ENCODE assay signal across 24 cellular contexts in genomic region chr21:43280949-43281633, GRCh38.
A peak's percentile ranks its signal among the peaks of the same experiment; 100 is the strongest.
DNase-seq lines count a peak whose midpoint lies in the region; ATAC-seq and TF ChIP-seq lines count a peak whose summit lies in the region.
"Had no signal": no experiment of that assay in that cellular context is flagged by ENCODE, and none has a peak within 500 bp of the region (broad histone marks: within the 10 kb centered on the region; RNA-seq: fewer than 3 reads in every experiment).

No MANE protein-coding gene starts in this region.

- H3K27me3 ChIP-seq in right cardiac atrium (ENCODE audit: control insufficient read depth, insufficient read depth) (no peaks in the 10 kb centered on the region), colonic mucosa (no peaks in the 10 kb centered on the region)
- H3K27me3 ChIP-seq: right lobe of liver had no signal

- no peak overlapping the region for H3K4me3 ChIP-seq in right cardiac atrium (ENCODE audit: low read length)
- H3K4me3 ChIP-seq in colonic mucosa: no peak overlapping the region
- H3K4me3 ChIP-seq: breast epithelium, esophagus squamous epithelium, gastrocnemius medialis, lung, right lobe of liver, tibial nerve had no signal

- H3K4me1 ChIP-seq in right cardiac atrium (ENCODE audit: control insufficient read depth, insufficient read depth, low read length) (peaks cover 3% of the 10 kb centered on the region), colonic mucosa (no peaks in the 10 kb centered on the region)
- H3K4me1 ChIP-seq: breast epithelium, gastrocnemius medialis, right lobe of liver had no signal

- TF ChIP-seq CTCF in colonic mucosa (IDR thresholded peaks at IDR 0.05): no peak

- H3K9me3 ChIP-seq in right cardiac atrium (ENCODE audit: control insufficient read depth, low read length): no peaks in the 10 kb centered on the region
- no peaks in the 10 kb centered on the region for H3K9me3 ChIP-seq in colonic mucosa
- H3K9me3 ChIP-seq: breast epithelium, esophagus squamous epithelium, gastrocnemius medialis, right lobe of liver, tibial nerve had no signal

- H3K27ac ChIP-seq in right cardiac atrium (ENCODE audit: low read length) (no peak overlapping the region), colonic mucosa (no peak overlapping the region)
- H3K27ac ChIP-seq: 22Rv1, breast epithelium, esophagus squamous epithelium, gastrocnemius medialis, right lobe of liver, tibial nerve had no signal

- no peaks in the 10 kb centered on the region for H3K36me3 ChIP-seq in colonic mucosa
- H3K36me3 ChIP-seq: breast epithelium, esophagus squamous epithelium, gastrocnemius medialis, right lobe of liver, tibial nerve had no signal

- 78% methylated on average over 17 of the region's 17 CpGs for WGBS in right cardiac atrium

- ATAC-seq in left cardiac atrium: no peak
- ATAC-seq in right cardiac atrium: no peak
- ATAC-seq in HG02938 (IDR thresholded peaks at IDR 0.05; ENCODE audit: unreplicated experiment): no peak
- ATAC-seq: gastrocnemius medialis had no signal

- DNase-seq in DMS 273 (lab: John Stamatoyannopoulos, UW; ENCODE audit: unreplicated experiment) (peak; percentile 37), DMS 273 treated with DMSO at 0.1 percent for 48 hours (lab: John Stamatoyannopoulos, UW) (no peak), cardiac septum (ENCODE audit: low spot score) (peak; percentile 66), left cardiac atrium (no peak), right cardiac atrium (peak; percentile 6 to 34 (median 32)), colonic mucosa (no peak), activated gamma-delta T cell (lab: John Stamatoyannopoulos, UW) (no peak)
- DNase-seq: activated effector memory CD4-positive, alpha-beta T cell treated with anti-CD3 and anti-CD28 coated beads, Interleukin-2, amount 50 U/mL, for 16 hours; amniotic stem cell; CD4-positive, alpha-beta T cell; cortex of kidney; DMS153; esophagus squamous epithelium; gastrocnemius medialis; GF-D8; islet precursor cell; NCI-H1436 treated with DMSO at 0.1 percent for 48 hours; T-helper 9 cell had no signal

- intact Hi-C loops in cardiac septum (cut with DNase I) (no loop called here), left cardiac atrium (cut with DNase I) (no loop called here), right cardiac atrium (cut with DNase I) (no loop called here), colonic mucosa (cut with DNase I) (no loop called here)

- no peak overlapping the region for H3K9ac ChIP-seq in colonic mucosa (ENCODE audit: low read depth in 2 of 2, low read length in 2 of 2)

Comparison
In these comparisons a context has a peak if more than half of its experiments do, and no peak if none do; other contexts are left out.
1. DNase-seq: peak in DMS 273 (single experiment), cardiac septum (single experiment) and right cardiac atrium (3 of 3); none in DMS 273 treated with DMSO at 0.1 percent for 48 hours (single experiment), left cardiac atrium (single experiment), colonic mucosa (single experiment) and activated gamma-delta T cell (single experiment).